33 cellular contexts compared by ENCODE assay signal in genomic region chr17:1223662-1224061, GRCh38. TPM values are rescaled to one million over a fixed set of nuclear protein-coding genes. Genes with fewer than 3 reads are reported as not detected.
"Had no signal": no experiment of that assay in that cellular context is flagged by ENCODE, and none has a peak within 500 bp of the region (broad histone marks: within the 10 kb centered on the region; RNA-seq: fewer than 3 reads in every experiment).

No MANE protein-coding gene starts in this region.

- DNase-seq: dorsolateral prefrontal cortex; effector CD4-positive, alpha-beta T cell; foreskin fibroblast; heart left ventricle; kidney; mesenchymal stem cell; naive B cell; occipital lobe; ovary; psoas muscle; right cardiac atrium; sigmoid colon; stimulated activated CD4-positive, alpha-beta T cell treated with anti-CD3 and anti-CD28 coated beads, Interleukin-2, amount 100 ng/mL, for 24 hours; stimulated activated CD4-positive, alpha-beta T cell treated with anti-CD3 and anti-CD28 coated beads, Interleukin-4, amount 100 ng/mL, for 24 hours; stimulated activated naive CD4-positive, alpha-beta T cell treated with Interleukin-2 at 50 U/mL for 16 hours; substantia nigra; testis; upper lobe of left lung had no signal

- FAIRE-seq: colon, kidney had no signal

- H3K4me3 Mint-ChIP-seq: mesothelial cell of epicardium; nephron; stimulated activated effector memory CD8-positive, alpha-beta T cell treated with anti-CD3 and anti-CD28 coated beads, Interleukin-12 subunit alpha, Interleukin-12 subunit beta, amount 100 ng/mL, for 72 hours had no signal

- H3K27me3 ChIP-seq: testis had no signal

- H3K4me1 ChIP-seq: psoas muscle, testis had no signal

- H3K4me3 ChIP-seq: dorsolateral prefrontal cortex, gastroesophageal sphincter, heart left ventricle, hepatocyte, mucosa of descending colon, ovary, psoas muscle, sigmoid colon, testis, tibial nerve, upper lobe of left lung had no signal

- H3K27ac Mint-ChIP-seq: mesothelial cell of epicardium; nephron; stimulated activated effector memory CD8-positive, alpha-beta T cell treated with anti-CD3 and anti-CD28 coated beads, Interleukin-12 subunit alpha, Interleukin-12 subunit beta, amount 100 ng/mL, for 72 hours had no signal

- H3K36me3 ChIP-seq: gastroesophageal sphincter, heart left ventricle, ovary, sigmoid colon, tibial nerve, upper lobe of left lung had no signal

- H3K27me3 Mint-ChIP-seq: naive B cell had no signal

- H3K36me3 Mint-ChIP-seq: mesothelial cell of epicardium; stimulated activated effector memory CD8-positive, alpha-beta T cell treated with anti-CD3 and anti-CD28 coated beads, Interleukin-12 subunit alpha, Interleukin-12 subunit beta, amount 100 ng/mL, for 72 hours had no signal

- H3K9me3 Mint-ChIP-seq: nephron; stimulated activated effector memory CD8-positive, alpha-beta T cell treated with anti-CD3 and anti-CD28 coated beads, Interleukin-12 subunit alpha, Interleukin-12 subunit beta, amount 100 ng/mL, for 72 hours had no signal

- H3K4me2 ChIP-seq: hepatocyte had no signal

- H2AFZ ChIP-seq: hepatocyte had no signal

- ATAC-seq: esophagus mucosa; gastroesophageal sphincter; heart left ventricle; left lobe of liver; psoas muscle; stimulated activated effector memory CD8-positive, alpha-beta T cell treated with anti-CD3 and anti-CD28 coated beads, Interleukin-12 subunit alpha, Interleukin-12 subunit beta, amount 100 ng/mL, for 72 hours had no signal

- H3K9me3 ChIP-seq: heart left ventricle, mucosa of descending colon, ovary, psoas muscle, sigmoid colon, testis, upper lobe of left lung had no signal

- H3K79me2 ChIP-seq: hepatocyte had no signal

- H3K27ac ChIP-seq: dorsolateral prefrontal cortex, epithelial cell of prostate, gastroesophageal sphincter, heart left ventricle, hepatocyte, ovary, psoas muscle, sigmoid colon, testis, tibial nerve, upper lobe of left lung had no signal

RNA-seq across cellular contexts. Expression of gene BHLHA9, which starts 46.6 kb away (rescaled TPM):
- total RNA-seq: esophagus mucosa, gastroesophageal sphincter, heart left ventricle, hepatocyte, kidney, liver, lung microvascular endothelial cell, mesothelial cell of epicardium, mucosa of descending colon, occipital lobe, ovary, psoas muscle, renal cortical epithelial cell, right cardiac atrium, sigmoid colon, skeletal muscle tissue, tibial nerve, upper lobe of left lung had no signal
- polyA plus RNA-seq: heart left ventricle, hepatocyte, ovary, psoas muscle, right cardiac atrium, sigmoid colon had no signal

RNA-seq across cellular contexts. Expression of gene TRARG1, which starts 55.8 kb away (rescaled TPM):
- total RNA-seq: esophagus mucosa, hepatocyte, kidney, left lobe of liver, liver, lung microvascular endothelial cell, mesothelial cell of epicardium, occipital lobe, renal cortical epithelial cell, upper lobe of left lung had no signal
- polyA plus RNA-seq: hepatocyte had no signal
